ENCODE assay signal across 19 cellular contexts in genomic region chr16:70480127-70481105, GRCh38. TPM values are rescaled to one million over a fixed set of nuclear protein-coding genes. Genes with fewer than 3 reads are reported as not detected.
DNase-seq lines count a peak whose midpoint lies in the region; ATAC-seq and TF ChIP-seq lines count a peak whose summit lies in the region.
"Had no signal": no experiment of that assay in that cellular context is flagged by ENCODE, and none has a peak within 500 bp of the region (broad histone marks: within the 10 kb centered on the region; RNA-seq: fewer than 3 reads in every experiment).

No MANE protein-coding gene starts in this region.

- peak overlapping the region; percentile 34 for H3K27ac Mint-ChIP-seq in activated naive CD8-positive, alpha-beta T cell
- H3K27ac Mint-ChIP-seq in activated naive CD8-positive, alpha-beta T cell treated with anti-CD3 and anti-CD28 coated beads for 36 hours = no peak overlapping the region
- H3K27ac Mint-ChIP-seq in progenitor cell of endocrine pancreas = no peak overlapping the region
- no peak overlapping the region for H3K27ac Mint-ChIP-seq in activated CD8-positive, alpha-beta T cell treated with anti-CD3 and anti-CD28 coated beads, Interleukin-2, amount 10 ng/mL, durations not matched to agents 7 days and 5 days
- H3K27ac Mint-ChIP-seq: HFFc6 had no signal

- peaks cover 2% of the 10 kb centered on the region; the same call in 1 of the 2 replicates for H3K4me1 ChIP-seq in HEK293 (ENCODE audit: control insufficient read depth, insufficient read depth, low read length)
- H3K4me1 ChIP-seq in lower lobe of right lung = peaks cover 24% of the 10 kb centered on the region
- H3K4me1 ChIP-seq: testis had no signal

- H3K27ac ChIP-seq in HEK293 (ENCODE audit: extremely low read depth, low read depth, low read length) (0 out of 2 replicates have a peak overlapping the region, but pooled peaks have one; percentile 9), lower lobe of right lung (peak overlapping the region; percentile 36)
- H3K27ac ChIP-seq: A549, testis had no signal

- H3K36me3 ChIP-seq in HEK293 (ENCODE audit: control insufficient read depth in 2 of 2, insufficient read depth in 1 of 2, low read length in 2 of 2) (peaks cover 0 to 64% of the 10 kb centered on the region in 2 experiments; a peak in 2 of 3 replicates), lower lobe of right lung (peaks cover 75% of the 10 kb centered on the region)

- H3K4me1 Mint-ChIP-seq in activated naive CD8-positive, alpha-beta T cell (ENCODE audit: low read depth) = peaks cover 10% of the 10 kb centered on the region
- H3K4me1 Mint-ChIP-seq in activated naive CD8-positive, alpha-beta T cell treated with anti-CD3 and anti-CD28 coated beads for 36 hours = peaks cover 18% of the 10 kb centered on the region
- H3K4me1 Mint-ChIP-seq in progenitor cell of endocrine pancreas (ENCODE audit: low read depth) = no peaks in the 10 kb centered on the region
- peaks cover 27% of the 10 kb centered on the region for H3K4me1 Mint-ChIP-seq in activated CD8-positive, alpha-beta T cell treated with anti-CD3 and anti-CD28 coated beads, Interleukin-2, amount 10 ng/mL, durations not matched to agents 7 days and 5 days (ENCODE audit: low read depth)

- H3K4me3 ChIP-seq in HEK293 (ENCODE audit: low read depth, low read length) = no peak overlapping the region
- H3K4me3 ChIP-seq in lower lobe of right lung = no peak overlapping the region
- H3K4me3 ChIP-seq: A549, testis had no signal

- no peaks in the 10 kb centered on the region for H3K9me3 Mint-ChIP-seq in activated naive CD8-positive, alpha-beta T cell (ENCODE audit: low read depth)
- H3K9me3 Mint-ChIP-seq in activated naive CD8-positive, alpha-beta T cell treated with anti-CD3 and anti-CD28 coated beads for 36 hours = no peaks in the 10 kb centered on the region
- H3K9me3 Mint-ChIP-seq in progenitor cell of endocrine pancreas (ENCODE audit: low read depth) = no peaks in the 10 kb centered on the region
- no peaks in the 10 kb centered on the region for H3K9me3 Mint-ChIP-seq in activated CD8-positive, alpha-beta T cell treated with anti-CD3 and anti-CD28 coated beads, Interleukin-2, amount 10 ng/mL, durations not matched to agents 7 days and 5 days (ENCODE audit: insufficient read depth)
- H3K9me3 Mint-ChIP-seq: HFFc6, immature natural killer cell had no signal

- no peaks in the 10 kb centered on the region for H3K36me3 Mint-ChIP-seq in activated naive CD8-positive, alpha-beta T cell
- peaks cover 7% of the 10 kb centered on the region for H3K36me3 Mint-ChIP-seq in activated naive CD8-positive, alpha-beta T cell treated with anti-CD3 and anti-CD28 coated beads for 36 hours
- peaks cover 1% of the 10 kb centered on the region for H3K36me3 Mint-ChIP-seq in progenitor cell of endocrine pancreas (ENCODE audit: insufficient read depth)
- peaks cover 21% of the 10 kb centered on the region for H3K36me3 Mint-ChIP-seq in activated CD8-positive, alpha-beta T cell treated with anti-CD3 and anti-CD28 coated beads, Interleukin-2, amount 10 ng/mL, durations not matched to agents 7 days and 5 days (ENCODE audit: low read depth)

- TF ChIP-seq CTCF in HEK293 (tag by site-specific recombination; IDR thresholded peaks at IDR 0.05) (no peak), lower lobe of right lung (IDR thresholded peaks at IDR 0.05) (no peak), progenitor cell of endocrine pancreas (IDR thresholded peaks at IDR 0.05; ENCODE audit: unreplicated experiment) (no peak)

- no peak for DNase-seq in activated naive CD8-positive, alpha-beta T cell treated with anti-CD3 and anti-CD28 coated beads for 36 hours
- peak; percentile 3 for DNase-seq in NCI-H69 (lab: John Stamatoyannopoulos, UW)
- no peak for DNase-seq in lower lobe of right lung
- no peak for DNase-seq in progenitor cell of endocrine pancreas (ENCODE audit: low spot score, unreplicated experiment)
- DNase-seq in activated CD8-positive, alpha-beta T cell treated with anti-CD3 and anti-CD28 coated beads, Interleukin-2, amount 10 ng/mL, durations not matched to agents 7 days and 5 days = no peak
- no peak for DNase-seq in SK-N-DZ (ENCODE audit: low spot score)
- DNase-seq: activated CD4-positive, alpha-beta T cell treated with anti-CD3 and anti-CD28 coated beads for 48 hours; activated effector memory CD4-positive, alpha-beta T cell treated with Interleukin-2 at 50 U/mL for 16 hours; COR-L47; HFFc6; immature natural killer cell; NCI-H187 treated with DMSO at 0.1 percent for 48 hours; NCI-H345; occipital lobe; SIG-M5; testis had no signal

- H3K27me3 ChIP-seq in lower lobe of right lung (ENCODE audit: low read depth) = no peaks in the 10 kb centered on the region
- H3K27me3 ChIP-seq: testis had no signal

- H3K4me3 Mint-ChIP-seq in activated naive CD8-positive, alpha-beta T cell = no peak overlapping the region
- H3K4me3 Mint-ChIP-seq in activated naive CD8-positive, alpha-beta T cell treated with anti-CD3 and anti-CD28 coated beads for 36 hours = no peak overlapping the region
- H3K4me3 Mint-ChIP-seq in progenitor cell of endocrine pancreas (ENCODE audit: low read depth) = no peak overlapping the region
- H3K4me3 Mint-ChIP-seq in activated CD8-positive, alpha-beta T cell treated with anti-CD3 and anti-CD28 coated beads, Interleukin-2, amount 10 ng/mL, durations not matched to agents 7 days and 5 days = no peak overlapping the region
- H3K4me3 Mint-ChIP-seq: HFFc6, immature natural killer cell had no signal

- no peak for ATAC-seq in lower lobe of right lung
- ATAC-seq in activated CD8-positive, alpha-beta T cell treated with anti-CD3 and anti-CD28 coated beads, Interleukin-2, amount 10 ng/mL, durations not matched to agents 7 days and 5 days = no peak

- H3K9me3 ChIP-seq in HEK293 (ENCODE audit: control insufficient read depth, insufficient read depth, low read depth, low read length) (no peaks in the 10 kb centered on the region), lower lobe of right lung (no peaks in the 10 kb centered on the region)
- H3K9me3 ChIP-seq: A549, testis had no signal

- H3K27me3 Mint-ChIP-seq in activated naive CD8-positive, alpha-beta T cell = no peaks in the 10 kb centered on the region
- no peaks in the 10 kb centered on the region for H3K27me3 Mint-ChIP-seq in activated naive CD8-positive, alpha-beta T cell treated with anti-CD3 and anti-CD28 coated beads for 36 hours
- no peaks in the 10 kb centered on the region for H3K27me3 Mint-ChIP-seq in progenitor cell of endocrine pancreas
- H3K27me3 Mint-ChIP-seq in activated CD8-positive, alpha-beta T cell treated with anti-CD3 and anti-CD28 coated beads, Interleukin-2, amount 10 ng/mL, durations not matched to agents 7 days and 5 days (ENCODE audit: low read depth) = no peaks in the 10 kb centered on the region

- POLR2A ChIA-PET in HEK293 (lab: Yijun Ruan, JAX) = interaction anchor here (0.9 kb wide), 1 partner anchor 99 kb away, joined by 4 read pairs; no protein-coding TSS in a partner anchor
- POLR2A ChIA-PET in activated CD8-positive, alpha-beta T cell treated with anti-CD3 and anti-CD28 coated beads, Interleukin-2, amount 10 ng/mL, durations not matched to agents 7 days and 5 days (lab: Charles Lee) = interaction anchor here (0.7 to 3.7 kb wide), 4 partner anchors 9 to 181 kb away, joined by 3 to 14 read pairs (median 3); partner anchors contain the start of gene DDX19A

- CTCF ChIA-PET in HEK293 (lab: Yijun Ruan, JAX) = interaction anchor here (0.6 kb wide), 1 partner anchor 12 kb away, joined by 4 read pairs; no protein-coding TSS in a partner anchor
- CTCF ChIA-PET in activated CD8-positive, alpha-beta T cell treated with anti-CD3 and anti-CD28 coated beads, Interleukin-2, amount 10 ng/mL, durations not matched to agents 7 days and 5 days (lab: Charles Lee) = interaction anchor here (1.0 kb wide), 1 partner anchor 29 kb away, joined by 3 read pairs; no protein-coding TSS in a partner anchor

- intact Hi-C loops in lower lobe of right lung (cut with DNase I) = no loop called here

TF ChIP-seq in HEK293, 187 proteins besides CTCF, POLR2A, EP300 and RAD21 (continues in another document):
- TF ChIP-seq ZNF146 (tag by site-specific recombination; IDR thresholded peaks at IDR 0.05) (no peak), GFI1B (tag by site-specific recombination; IDR thresholded peaks at IDR 0.05) (no peak), ZNF112 (tag by site-specific recombination; IDR thresholded peaks at IDR 0.05) (no peak), ZBTB20 (tag by site-specific recombination; IDR thresholded peaks at IDR 0.05) (no peak)

RNA-seq across cellular contexts. Expression of gene FCSK, which starts 26.0 kb away (rescaled TPM):
- total RNA-seq in activated naive CD8-positive, alpha-beta T cell treated with anti-CD3 and anti-CD28 coated beads for 36 hours = 1 to 10 TPM; 8.7 to 9.6 TPM
- total RNA-seq in lower lobe of right lung (23.8 TPM), progenitor cell of endocrine pancreas (18.8 and 21.1 TPM in 2 replicates)
- total RNA-seq in activated CD8-positive, alpha-beta T cell treated with anti-CD3 and anti-CD28 coated beads, Interleukin-2, amount 10 ng/mL, durations not matched to agents 7 days and 5 days = 10 to 100 TPM; 17.3 to 18.8 TPM
- 5.6 and 8.2 TPM in 2 replicates for polyA plus RNA-seq in SK-N-DZ (2014; cell fraction: cytosol; rRNA removed)
- 34.9 and 44.3 TPM in 2 replicates for polyA plus RNA-seq in SK-N-DZ (2014; cell fraction: nucleus; rRNA removed)

RNA-seq across cellular contexts. Expression of gene ST3GAL2, which starts 41.5 kb away (rescaled TPM):
- 10 to 100 TPM; 21.5 to 23.3 TPM for total RNA-seq in activated naive CD8-positive, alpha-beta T cell treated with anti-CD3 and anti-CD28 coated beads for 36 hours
- total RNA-seq in lower lobe of right lung (31.8 TPM), progenitor cell of endocrine pancreas (29.2 and 37.8 TPM in 2 replicates)
- 10 to 100 TPM; 34.1 to 39.0 TPM for total RNA-seq in activated CD8-positive, alpha-beta T cell treated with anti-CD3 and anti-CD28 coated beads, Interleukin-2, amount 10 ng/mL, durations not matched to agents 7 days and 5 days
- 31.8 and 44.0 TPM in 2 replicates for polyA plus RNA-seq in SK-N-DZ (2014; cell fraction: cytosol; rRNA removed)
- 12.1 and 15.1 TPM in 2 replicates for polyA plus RNA-seq in SK-N-DZ (2014; cell fraction: nucleus; rRNA removed)

RNA-seq across cellular contexts. Expression of gene COG4, which starts 42.9 kb away (rescaled TPM):
- 10 to 100 TPM; 45.5 TPM for total RNA-seq in activated naive CD8-positive, alpha-beta T cell treated with anti-CD3 and anti-CD28 coated beads for 36 hours
- total RNA-seq in lower lobe of right lung (62.0 TPM), progenitor cell of endocrine pancreas (75.9 and 76.0 TPM in 2 replicates)
- 10 to 100 TPM; 62.1 to 71.3 TPM for total RNA-seq in activated CD8-positive, alpha-beta T cell treated with anti-CD3 and anti-CD28 coated beads, Interleukin-2, amount 10 ng/mL, durations not matched to agents 7 days and 5 days
- polyA plus RNA-seq in SK-N-DZ (2014; cell fraction: cytosol; rRNA removed) = 112 and 169 TPM in 2 replicates
- 342 and 354 TPM in 2 replicates for polyA plus RNA-seq in SK-N-DZ (2014; cell fraction: nucleus; rRNA removed)

RNA-seq across cellular contexts. Expression of gene SF3B3, which starts 43.2 kb away (rescaled TPM):
- total RNA-seq in activated naive CD8-positive, alpha-beta T cell treated with anti-CD3 and anti-CD28 coated beads for 36 hours = 100 to 1,000 TPM; 545 to 550 TPM
- total RNA-seq in lower lobe of right lung (176 TPM), progenitor cell of endocrine pancreas (379 and 387 TPM in 2 replicates)
- total RNA-seq in activated CD8-positive, alpha-beta T cell treated with anti-CD3 and anti-CD28 coated beads, Interleukin-2, amount 10 ng/mL, durations not matched to agents 7 days and 5 days = 100 to 1,000 TPM; 399 to 420 TPM
- polyA plus RNA-seq in SK-N-DZ (2014; cell fraction: cytosol; rRNA removed) = 102 and 189 TPM in 2 replicates
- 158 and 172 TPM in 2 replicates for polyA plus RNA-seq in SK-N-DZ (2014; cell fraction: nucleus; rRNA removed)
